In genomic region chr9:95297760-95298159, GRCh38 we compare ENCODE assay signal across 3 cellular contexts.
TF ChIP-seq lines count a peak whose summit lies in the region.

No MANE protein-coding gene starts in this region.

TF ChIP-seq in liver, 16 proteins besides CTCF, POLR2A, EP300 and RAD21 (continued from another document):
- TF ChIP-seq MAX (IDR thresholded peaks at IDR 0.05) (no peak), FOXA2 (IDR thresholded peaks at IDR 0.05) (no peak), ZBTB33 (IDR thresholded peaks at IDR 0.05) (no peak), SP1 (IDR thresholded peaks at IDR 0.05) (peak; percentile 58), ATF3 (IDR thresholded peaks at IDR 0.05) (no peak), REST (IDR thresholded peaks at IDR 0.05) (no peak), NR2F2 (IDR thresholded peaks at IDR 0.05) (no peak), JUND (IDR thresholded peaks at IDR 0.05) (no peak), HNF4G (IDR thresholded peaks at IDR 0.05) (peak; percentile 87), TAF1 (conservative IDR thresholded peaks at IDR 0.05) (no peak), GABPA (IDR thresholded peaks at IDR 0.05 in 1 of 2, conservative IDR thresholded peaks at IDR 0.05 in 1 of 2) (no peak), FOXA1 (IDR thresholded peaks at IDR 0.05) (no peak)

TF ChIP-seq in HepG2, 621 proteins besides CTCF, POLR2A, EP300 and RAD21 (continued from another document):
- TF ChIP-seq SP2 (CRISPR knock-in tag; IDR thresholded peaks at IDR 0.05) (no peak), NFAT5 (CRISPR knock-in tag; IDR thresholded peaks at IDR 0.05) (no peak), EZH2 (conservative IDR thresholded peaks at IDR 0.05; ENCODE audit: low read depth, low read length) (no peak), ZNF614 (CRISPR knock-in tag; IDR thresholded peaks at IDR 0.05; ENCODE audit: borderline replicate concordance) (no peak), MTA1 (CRISPR knock-in tag; IDR thresholded peaks at IDR 0.05; ENCODE audit: borderline replicate concordance) (no peak), ZNF550 (CRISPR knock-in tag; IDR thresholded peaks at IDR 0.05; ENCODE audit: borderline replicate concordance) (no peak), BRF2 (CRISPR knock-in tag; IDR thresholded peaks at IDR 0.05) (no peak), REPIN1 (CRISPR knock-in tag; IDR thresholded peaks at IDR 0.05; ENCODE audit: borderline replicate concordance, low read depth) (no peak), ATF7 (IDR thresholded peaks at IDR 0.05) (no peak), ATF7 (CRISPR knock-in tag; IDR thresholded peaks at IDR 0.05) (no peak), ZNF747 (CRISPR knock-in tag; IDR thresholded peaks at IDR 0.05; ENCODE audit: borderline replicate concordance) (no peak), ETS1 (CRISPR knock-in tag; IDR thresholded peaks at IDR 0.05) (no peak), BATF2 (CRISPR knock-in tag; IDR thresholded peaks at IDR 0.05) (no peak)

TF ChIP-seq in HEK293T, 16 proteins besides CTCF, POLR2A, EP300 and RAD21 (continued from another document):
- TF ChIP-seq PKNOX1 (IDR thresholded peaks at IDR 0.05) (no peak), ELF4 (IDR thresholded peaks at IDR 0.05) (no peak), LEF1 (IDR thresholded peaks at IDR 0.05; ENCODE audit: borderline replicate concordance) (no peak)
